ENCODE assay signal across 9 cellular contexts in the genomic region with DNA sequence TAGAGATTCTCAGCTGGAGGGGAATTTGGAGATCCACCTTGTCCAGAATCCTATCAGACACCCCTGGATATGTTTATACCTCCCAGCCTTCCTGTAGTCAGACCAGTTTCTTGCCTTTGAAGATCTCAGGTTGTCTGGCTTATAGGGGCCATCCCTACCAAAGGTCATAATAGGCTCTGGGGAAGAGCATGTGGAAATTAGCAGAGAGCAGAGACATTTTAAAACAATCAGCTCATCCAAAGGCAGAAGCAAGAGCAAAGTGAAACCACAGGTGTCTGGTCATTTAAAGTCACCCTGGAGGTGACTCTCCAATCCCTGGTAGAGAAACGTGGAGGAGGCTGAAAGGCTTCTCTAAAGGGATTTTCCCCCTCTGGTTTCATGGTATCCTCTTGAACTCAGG.
"Had no signal": no experiment of that assay in that cellular context is flagged by ENCODE, and none has a peak within 500 bp of the region (broad histone marks: within the 10 kb centered on the region; RNA-seq: fewer than 3 reads in every experiment).

No MANE protein-coding gene starts in this region.

- H3K4me1 ChIP-seq: HAP-1 had no signal

- H3K4me2 ChIP-seq: GM23338 had no signal

- H3K9me3 ChIP-seq: HAP-1 had no signal

- H2AFZ ChIP-seq: GM23248, GM23338 had no signal

- ATAC-seq: GM23338, HCT116 had no signal

- DNase-seq: GM23248, GOT3, H7, H9, HCEC 1CT, HFFc6 had no signal

- H3K4me3 ChIP-seq: GM23248, GM23338, HAP-1 had no signal

- H3K27ac Mint-ChIP-seq: GM23338, HFFc6 had no signal

- H3K36me3 ChIP-seq: HAP-1 had no signal

- H3K4me3 Mint-ChIP-seq: GM23338, H9, HFFc6 had no signal

- H3K9ac ChIP-seq: GM23248 had no signal

- H3K9me3 Mint-ChIP-seq: GM23338, H9 had no signal

- H3K27ac ChIP-seq: GM23248 had no signal
